Comparison of ENCODE assay signal across 24 cellular contexts in genomic region chr3:193859195-193859594, GRCh38.
A peak's percentile ranks its signal among the peaks of the same experiment; 100 is the strongest.
DNase-seq lines count a peak whose midpoint lies in the region; ATAC-seq, FAIRE-seq and TF ChIP-seq lines count a peak whose summit lies in the region.
"Had no signal": no experiment of that assay in that cellular context is flagged by ENCODE, and none has a peak within 500 bp of the region (broad histone marks: within the 10 kb centered on the region; RNA-seq: fewer than 3 reads in every experiment).

No MANE protein-coding gene starts in this region.

- DNase-seq in mammary epithelial cell (no peak), MCF 10A (ENCODE audit: unreplicated experiment) (no peak), K562 (ENCODE audit: extremely low read depth in 1 of 4, low spot score in 3 of 4) (peak; percentile 67 to 78 (median 72)), lung microvascular endothelial cell (ENCODE audit: low read depth in 2 of 2) (peak; percentile 29 to 30), NCI-H526 (lab: John Stamatoyannopoulos, UW) (no peak), GM13976 (ENCODE audit: low spot score) (no peak)
- no peak for DNase-seq in stimulated activated CD4-positive, alpha-beta T cell treated with anti-CD3 and anti-CD28 coated beads, Interleukin-1b, Interleukin-23, amount 100 ng/mL, for 48 hours
- no peak for DNase-seq in activated T-helper 1 cell treated with anti-CD3 and anti-CD28 coated beads, Interleukin-12 subunit alpha, Interleukin-12 subunit beta, Interleukin-2, Interleukin-4 antibody, amounts not matched to agents 30 ng/mL and 10 ng/mL and 1 ng/mL, durations not matched to agents 14 hours and 24 hours and 36 hours (ENCODE audit: low spot score)
- DNase-seq: BE2C; CD4-positive, CD25-positive, alpha-beta regulatory T cell; COR-L47; DMS 273 treated with DMSO at 0.1 percent for 48 hours; GDM1; GM23248; HCEC 1CT; Karpas-422; MG63; NCI-H1048; NCI-H1436 treated with DMSO at 0.1 percent for 48 hours; NCI-H2029; NCI-H446 treated with DMSO at 0.1 percent for 48 hours; Right ventricle myocardium superior had no signal

- H3K27ac Mint-ChIP-seq in MCF 10A (ENCODE audit: low read depth, unreplicated experiment), result no peak overlapping the region
- no peak overlapping the region for H3K27ac Mint-ChIP-seq in activated T-helper 1 cell treated with anti-CD3 and anti-CD28 coated beads, Interleukin-12 subunit alpha, Interleukin-12 subunit beta, Interleukin-2, Interleukin-4 antibody, amounts not matched to agents 30 ng/mL and 10 ng/mL and 1 ng/mL, durations not matched to agents 14 hours and 24 hours and 36 hours
- H3K27ac Mint-ChIP-seq: CD4-positive, CD25-positive, alpha-beta regulatory T cell had no signal

- no peak for TF ChIP-seq POLR2A in K562 (conservative IDR thresholded peaks at IDR 0.05)

- no peaks in the 10 kb centered on the region for H4K20me1 ChIP-seq in mammary epithelial cell (ENCODE audit: insufficient read depth, low read length)
- no peaks in the 10 kb centered on the region for H4K20me1 ChIP-seq in K562 (replicated peaks; ENCODE audit: control insufficient read depth, insufficient read depth, low read length)

- H3K36me3 Mint-ChIP-seq in MCF 10A (ENCODE audit: insufficient read depth, unreplicated experiment), result no peaks in the 10 kb centered on the region
- H3K36me3 Mint-ChIP-seq in activated T-helper 1 cell treated with anti-CD3 and anti-CD28 coated beads, Interleukin-12 subunit alpha, Interleukin-12 subunit beta, Interleukin-2, Interleukin-4 antibody, amounts not matched to agents 30 ng/mL and 10 ng/mL and 1 ng/mL, durations not matched to agents 14 hours and 24 hours and 36 hours (ENCODE audit: low read depth), result no peaks in the 10 kb centered on the region
- H3K36me3 Mint-ChIP-seq: CD4-positive, CD25-positive, alpha-beta regulatory T cell had no signal

- ATAC-seq in K562, result peak; percentile 92

- H3K27me3 ChIP-seq in mammary epithelial cell (ENCODE audit: insufficient read depth, low read length), result no peaks in the 10 kb centered on the region
- H3K27me3 ChIP-seq in K562 (ENCODE audit: control insufficient read depth in 2 of 2, insufficient read depth in 2 of 2, low read length in 2 of 2), result no peaks in the 10 kb centered on the region
- H3K27me3 ChIP-seq: BE2C, MG63 had no signal

- H3K4me3 ChIP-seq in mammary epithelial cell (replicated peaks in 1 of 3; ENCODE audit: insufficient read depth in 1 of 3, low read depth in 2 of 3, low read length in 3 of 3) (no peak overlapping the region), K562 (no peak overlapping the region)
- H3K4me3 ChIP-seq: GM23248, MG63, SK-N-MC had no signal

- no peaks in the 10 kb centered on the region for H3K9me3 Mint-ChIP-seq in MCF 10A (ENCODE audit: unreplicated experiment)
- no peaks in the 10 kb centered on the region for H3K9me3 Mint-ChIP-seq in activated T-helper 1 cell treated with anti-CD3 and anti-CD28 coated beads, Interleukin-12 subunit alpha, Interleukin-12 subunit beta, Interleukin-2, Interleukin-4 antibody, amounts not matched to agents 30 ng/mL and 10 ng/mL and 1 ng/mL, durations not matched to agents 14 hours and 24 hours and 36 hours
- H3K9me3 Mint-ChIP-seq: CD4-positive, CD25-positive, alpha-beta regulatory T cell had no signal

- peaks cover 32% of the 10 kb centered on the region for H3K4me1 Mint-ChIP-seq in MCF 10A (ENCODE audit: insufficient read depth, unreplicated experiment)
- H3K4me1 Mint-ChIP-seq in activated T-helper 1 cell treated with anti-CD3 and anti-CD28 coated beads, Interleukin-12 subunit alpha, Interleukin-12 subunit beta, Interleukin-2, Interleukin-4 antibody, amounts not matched to agents 30 ng/mL and 10 ng/mL and 1 ng/mL, durations not matched to agents 14 hours and 24 hours and 36 hours (ENCODE audit: low read depth), result no peaks in the 10 kb centered on the region
- H3K4me1 Mint-ChIP-seq: CD4-positive, CD25-positive, alpha-beta regulatory T cell had no signal

- FAIRE-seq in K562 (lab: Jason Lieb, UNC), result peak; percentile 51
- FAIRE-seq: RCC 7860 had no signal

- no peak; the same call in 1 of the 2 replicates for TF ChIP-seq EP300 in K562 (IDR thresholded peaks at IDR 0.05; ENCODE audit: low read length)

- dilution Hi-C loops in mammary epithelial cell (cut with HindIII; ENCODE audit: low sequenced_read_pairs), result no loop called here

- WGBS in mammary epithelial cell (ENCODE audit: low coverage, missing lambda C conversion rate), result 5% methylated on average over 3 of the region's 3 CpGs
- WGBS in K562 (ENCODE audit: insufficient coverage, low coverage, missing lambda C conversion rate), result 12% methylated on average over 3 of the region's 3 CpGs

- no peaks in the 10 kb centered on the region for H3K9me1 ChIP-seq in K562 (ENCODE audit: control insufficient read depth, insufficient read depth, low read length)

- H3K36me3 ChIP-seq in mammary epithelial cell (ENCODE audit: insufficient read depth, low read length), result no peaks in the 10 kb centered on the region
- no peaks in the 10 kb centered on the region for H3K36me3 ChIP-seq in K562 (ENCODE audit: control insufficient read depth, insufficient read depth, low read length)
- H3K36me3 ChIP-seq: BE2C, MG63 had no signal

- peak overlapping the region; percentile 73 for H3K27ac ChIP-seq in mammary epithelial cell (ENCODE audit: insufficient read depth, low read depth, low read length)
- H3K27ac ChIP-seq in K562 (ENCODE audit: extremely low read depth, low read depth, low read length), result no peak overlapping the region
- H3K27ac ChIP-seq: GM23248, SK-N-MC had no signal

- H2AFZ ChIP-seq in mammary epithelial cell (ENCODE audit: low read depth, low read length), result no peak overlapping the region
- peak overlapping the region; percentile 16; the same call in 1 of the 2 replicates for H2AFZ ChIP-seq in K562 (ENCODE audit: low read depth, low read length)
- H2AFZ ChIP-seq: GM23248 had no signal

- H3K79me2 ChIP-seq in mammary epithelial cell (ENCODE audit: insufficient read depth, low read length), result no peaks in the 10 kb centered on the region
- no peaks in the 10 kb centered on the region for H3K79me2 ChIP-seq in K562 (ENCODE audit: control insufficient read depth, insufficient read depth, low read length)

- in situ Hi-C loops in mammary epithelial cell (cut with MboI; ENCODE audit: low sequenced_read_pairs in 2 of 2) (no loop called here), K562 (cut with MboI) (no loop called here), GM13976 (cut with MboI; ENCODE audit: low sequenced_read_pairs, unreplicated experiment) (no loop called here)

- POLR2A ChIA-PET in MCF 10A (lab: Yijun Ruan, JAX), result interaction anchor here (1.1 kb wide), 1 partner anchor 76 kb away, joined by 3 read pairs; no protein-coding TSS in a partner anchor
- POLR2A ChIA-PET in K562 (lab: Yijun Ruan, JAX), result interaction anchor here (1.1 to 1.5 kb wide), 3 partner anchors 17 to 79 kb away, joined by 3 read pairs; no protein-coding TSS in a partner anchor

- no peak overlapping the region for H3K4me3 Mint-ChIP-seq in MCF 10A (ENCODE audit: unreplicated experiment)
- no peak overlapping the region for H3K4me3 Mint-ChIP-seq in activated T-helper 1 cell treated with anti-CD3 and anti-CD28 coated beads, Interleukin-12 subunit alpha, Interleukin-12 subunit beta, Interleukin-2, Interleukin-4 antibody, amounts not matched to agents 30 ng/mL and 10 ng/mL and 1 ng/mL, durations not matched to agents 14 hours and 24 hours and 36 hours
- H3K4me3 Mint-ChIP-seq: CD4-positive, CD25-positive, alpha-beta regulatory T cell had no signal

- no peak for TF ChIP-seq CTCF in mammary epithelial cell (conservative IDR thresholded peaks at IDR 0.05 in 1 of 2, IDR thresholded peaks at IDR 0.05 in 1 of 2; ENCODE audit: extremely low read depth in 1 of 2, insufficient read depth in 1 of 2, low read depth in 1 of 2, low read length in 2 of 2)
- TF ChIP-seq CTCF in MCF 10A (IDR thresholded peaks at IDR 0.05; ENCODE audit: unreplicated experiment), result no peak
- TF ChIP-seq CTCF in K562 (IDR thresholded peaks at IDR 0.05 in 2 of 3, conservative IDR thresholded peaks at IDR 0.05 in 1 of 3; ENCODE audit: insufficient read depth in 2 of 3, low read depth in 1 of 3, low read length in 3 of 3), result no peak
- no peak for TF ChIP-seq CTCF in GM13976 (IDR thresholded peaks at IDR 0.05; ENCODE audit: borderline replicate concordance, control extremely low read depth, extremely low read depth, insufficient read depth, missing control alignments)

- H3K9me3 ChIP-seq in mammary epithelial cell (replicated peaks; ENCODE audit: insufficient read depth, low read length) (no peaks in the 10 kb centered on the region), K562 (replicated peaks; ENCODE audit: control insufficient read depth, insufficient read depth, low read depth, low read length) (0 out of 2 replicates have a peak, but pooled peaks cover 3% of the 10 kb centered on the region)
- H3K9me3 ChIP-seq: BE2C, MG63 had no signal

- H3K4me2 ChIP-seq in mammary epithelial cell (ENCODE audit: insufficient read depth, low read depth, low read length) (no peak overlapping the region), K562 (ENCODE audit: insufficient read depth, low read length) (no peak overlapping the region)

- H3K9ac ChIP-seq in mammary epithelial cell (ENCODE audit: insufficient read depth, low read length) (peak overlapping the region; percentile 28), K562 (ENCODE audit: insufficient read depth in 1 of 2, low read depth in 2 of 2, low read length in 2 of 2) (no peak overlapping the region)
- H3K9ac ChIP-seq: GM23248 had no signal

- H3K27me3 Mint-ChIP-seq in MCF 10A (ENCODE audit: insufficient read depth, unreplicated experiment), result no peaks in the 10 kb centered on the region
- peaks cover 13% of the 10 kb centered on the region for H3K27me3 Mint-ChIP-seq in activated T-helper 1 cell treated with anti-CD3 and anti-CD28 coated beads, Interleukin-12 subunit alpha, Interleukin-12 subunit beta, Interleukin-2, Interleukin-4 antibody, amounts not matched to agents 30 ng/mL and 10 ng/mL and 1 ng/mL, durations not matched to agents 14 hours and 24 hours and 36 hours (ENCODE audit: insufficient read depth)

- CTCF ChIA-PET in mammary epithelial cell (lab: Charles Lee; ENCODE audit: low non-redundant PET), result interaction anchor here (1.0 kb wide), 1 partner anchor 457 kb away, joined by 5 read pairs; no protein-coding TSS in a partner anchor
- CTCF ChIA-PET in MCF 10A (lab: Yijun Ruan, JAX), result no interaction called here
- CTCF ChIA-PET in K562 (lab: Yijun Ruan, JAX; ENCODE audit: low intra/inter-chr PET ratio), result no interaction called here

- BruUV-seq in mammary epithelial cell (replicated peaks; lab: Mats Ljungman, UMichigan), result no TSS peak
- no TSS peak for BruUV-seq in MCF 10A (replicated peaks; lab: Mats Ljungman, UMichigan)
- BruUV-seq in K562 (replicated peaks; lab: Mats Ljungman, UMichigan), result no TSS peak

- intact Hi-C loops in mammary epithelial cell (cut with micrococcal nuclease), result no loop called here
- intact Hi-C loops in MCF 10A (cut with micrococcal nuclease), result no loop called here
- intact Hi-C loops in K562 (cut with micrococcal nuclease), result no loop called here
- intact Hi-C loops in activated T-helper 1 cell treated with anti-CD3 and anti-CD28 coated beads, Interleukin-12 subunit alpha, Interleukin-12 subunit beta, Interleukin-2, Interleukin-4 antibody, amounts not matched to agents 30 ng/mL and 10 ng/mL and 1 ng/mL, durations not matched to agents 14 hours and 24 hours and 36 hours (cut with micrococcal nuclease), result no loop called here

- H3K4me1 ChIP-seq in mammary epithelial cell (ENCODE audit: insufficient read depth, low read length) (peaks cover 22% of the 10 kb centered on the region), K562 (replicated peaks in 1 of 2; ENCODE audit: control insufficient read depth in 2 of 2, insufficient read depth in 2 of 2, low read length in 2 of 2) (peaks cover 5 to 45% of the 10 kb centered on the region in 2 experiments; a peak in 4 of 5 replicates)
- H3K4me1 ChIP-seq: BE2C had no signal

- TF ChIP-seq RAD21 in K562 (CRISPR knock-in tag; conservative IDR thresholded peaks at IDR 0.05 in 1 of 2, IDR thresholded peaks at IDR 0.05 in 1 of 2), result no peak

Comparison
In these comparisons a context has a peak if more than half of its experiments do, and no peak if none do; other contexts are left out.
1. DNase-seq: peak in K562 (4 of 4) and lung microvascular endothelial cell (2 of 2); none in mammary epithelial cell (single experiment), MCF 10A (single experiment), stimulated activated CD4-positive, alpha-beta T cell treated with anti-CD3 and anti-CD28 coated beads, Interleukin-1b, Interleukin-23, amount 100 ng/mL, for 48 hours (single experiment), NCI-H526 (0 of 2), GM13976 (single experiment) and activated T-helper 1 cell treated with anti-CD3 and anti-CD28 coated beads, Interleukin-12 subunit alpha, Interleukin-12 subunit beta, Interleukin-2, Interleukin-4 antibody, amounts not matched to agents 30 ng/mL and 10 ng/mL and 1 ng/mL, durations not matched to agents 14 hours and 24 hours and 36 hours (single experiment).